1 cellular context compared by ENCODE assay signal in genomic region chr7:5567810-5568209, GRCh38.
A peak's percentile ranks its signal among the peaks of the same experiment; 100 is the strongest.
TF ChIP-seq lines count a peak whose summit lies in the region.

No MANE protein-coding gene starts in this region.

TF ChIP-seq in HepG2, 621 proteins besides CTCF, POLR2A, EP300 and RAD21:
- TF ChIP-seq THAP11 (CRISPR knock-in tag; IDR thresholded peaks at IDR 0.05) (0 out of 2 replicates have a peak, but pooled peaks have one; percentile 38), SRF (IDR thresholded peaks at IDR 0.05; ENCODE audit: low read depth, low read length) (0 out of 2 replicates have a peak, but pooled peaks have one; percentile 41), ZKSCAN1 (IDR thresholded peaks at IDR 0.05; ENCODE audit: low read length) (no peak), ZNF17 (CRISPR knock-in tag; IDR thresholded peaks at IDR 0.05) (no peak)
